1 cellular context compared by ENCODE assay signal in the genomic region with DNA sequence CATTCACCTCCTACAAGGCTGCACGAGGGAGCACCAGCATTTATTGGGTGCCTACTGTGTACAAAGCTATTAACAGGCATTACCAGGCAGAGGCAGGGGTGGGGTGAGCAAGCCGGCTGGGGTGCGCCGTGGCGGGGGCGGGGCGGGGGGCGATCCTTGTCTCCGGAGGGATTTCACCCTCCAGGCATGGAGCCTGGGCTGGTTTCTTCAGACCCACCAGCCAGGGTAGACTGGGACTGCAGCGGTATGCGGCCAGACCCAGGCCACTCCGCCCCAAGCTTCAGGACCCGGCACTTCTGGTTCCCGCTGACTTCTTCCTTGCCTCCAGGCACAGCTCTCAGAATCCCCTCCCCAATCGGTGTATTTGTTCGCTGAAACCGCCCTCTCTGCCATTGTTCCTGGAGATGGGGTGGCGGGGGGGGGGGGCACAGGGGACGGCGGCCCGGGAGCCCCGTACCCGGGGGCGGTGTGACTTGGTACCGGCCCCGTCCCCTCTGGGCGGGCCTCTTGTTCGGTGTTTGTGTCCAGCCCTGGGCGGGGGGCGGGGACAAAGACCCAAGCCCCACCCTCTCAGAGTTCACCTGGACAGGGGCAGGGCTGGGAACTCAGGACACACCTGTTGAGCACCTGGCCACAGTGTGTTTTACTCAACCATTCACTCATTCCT.
TF ChIP-seq lines count a peak whose summit lies in the region.

No MANE protein-coding gene starts in this region.

TF ChIP-seq in K562, 482 proteins besides CTCF, POLR2A, EP300 and RAD21:
- peak; percentile 93 for TF ChIP-seq ZKSCAN8 (CRISPR knock-in tag; IDR thresholded peaks at IDR 0.05)
- TF ChIP-seq CHD2 (IDR thresholded peaks at IDR 0.05; ENCODE audit: low read depth, low read length), result no peak
- no peak for TF ChIP-seq ELF1 (tag; IDR thresholded peaks at IDR 0.05)
- TF ChIP-seq, protein P1, sequence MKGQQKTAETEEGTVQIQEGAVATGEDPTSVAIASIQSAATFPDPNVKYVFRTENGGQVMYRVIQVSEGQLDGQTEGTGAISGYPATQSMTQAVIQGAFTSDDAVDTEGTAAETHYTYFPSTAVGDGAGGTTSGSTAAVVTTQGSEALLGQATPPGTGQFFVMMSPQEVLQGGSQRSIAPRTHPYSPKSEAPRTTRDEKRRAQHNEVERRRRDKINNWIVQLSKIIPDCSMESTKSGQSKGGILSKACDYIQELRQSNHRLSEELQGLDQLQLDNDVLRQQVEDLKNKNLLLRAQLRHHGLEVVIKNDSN (CRISPR knock-in tag; IDR thresholded peaks at IDR 0.05), result peak; percentile 14; the same call in 1 of the 2 replicates
- TF ChIP-seq ZBTB7A (IDR thresholded peaks at IDR 0.05; ENCODE audit: borderline replicate concordance, control insufficient read depth, low read depth, low read length), result peak; percentile 31; the same call in 1 of the 2 replicates
